In genomic region chr16:81515281-81515680, GRCh38 we compare ENCODE assay signal across 14 cellular contexts.
DNase-seq lines count a peak whose midpoint lies in the region; ATAC-seq and TF ChIP-seq lines count a peak whose summit lies in the region.
"Had no signal": no experiment of that assay in that cellular context is flagged by ENCODE, and none has a peak within 500 bp of the region (broad histone marks: within the 10 kb centered on the region; RNA-seq: fewer than 3 reads in every experiment).

No MANE protein-coding gene starts in this region.

- DNase-seq in Calu3 (no peak), NCI-H1436 treated with DMSO at 0.1 percent for 48 hours (lab: John Stamatoyannopoulos, UW) (peak; percentile 36), T-helper 17 cell (no peak), SIG-M5 treated with dmso at 0.1 percent for 504 hours (lab: John Stamatoyannopoulos, UW; ENCODE audit: unreplicated experiment) (no peak)
- no peak for DNase-seq in activated naive CD4-positive, alpha-beta T cell treated with anti-CD3 and anti-CD28 coated beads, Interleukin-2, amount 50 U/mL, for 72 hours (ENCODE audit: low spot score in 2 of 2)
- DNase-seq: activated CD4-positive, alpha-beta T cell treated with anti-CD3 and anti-CD28 coated beads for 1 hour; AML-193; islet precursor cell had no signal

- no peaks in the 10 kb centered on the region for H3F3A ChIP-seq in neural cell (ENCODE audit: insufficient read depth, low read length, poor library complexity, severe bottlenecking)

- no peak overlapping the region for H2AFZ ChIP-seq in neural cell (ENCODE audit: low read depth, low read length)

- TF ChIP-seq CTCF in Calu3 (IDR thresholded peaks at IDR 0.05; ENCODE audit: unreplicated experiment) (no peak), neural cell (IDR thresholded peaks at IDR 0.05; ENCODE audit: poor library complexity, severe bottlenecking) (no peak)

- CTCF ChIA-PET in Calu3 (lab: Charles Lee) = interaction anchor here (0.5 kb wide), 1 partner anchor 198 kb away, joined by 3 read pairs; no protein-coding TSS in a partner anchor

- no peaks in the 10 kb centered on the region for H3K27me3 Mint-ChIP-seq in Calu3 (ENCODE audit: unreplicated experiment)
- no peaks in the 10 kb centered on the region for H3K27me3 Mint-ChIP-seq in T-helper 17 cell

- H3K9me3 ChIP-seq in T-helper 17 cell (ENCODE audit: control insufficient read depth, low read length, poor library complexity, severe bottlenecking) (no peaks in the 10 kb centered on the region), neural cell (ENCODE audit: low read length) (no peaks in the 10 kb centered on the region)
- H3K9me3 ChIP-seq: prostate gland had no signal

- intact Hi-C loops in Calu3 (cut with micrococcal nuclease; ENCODE audit: unreplicated experiment) = no loop called here

- ATAC-seq in T-helper 17 cell (no peak), HG02840 (IDR thresholded peaks at IDR 0.05; ENCODE audit: low FRiP score, unreplicated experiment) (no peak), GM19452 (IDR thresholded peaks at IDR 0.05; ENCODE audit: unreplicated experiment) (no peak)
- ATAC-seq in activated naive CD4-positive, alpha-beta T cell treated with anti-CD3 and anti-CD28 coated beads, Interleukin-2, amount 50 U/mL, for 72 hours = no peak
- ATAC-seq: GM12878, Panc1 had no signal

- TF ChIP-seq EP300 in neural cell (conservative IDR thresholded peaks at IDR 0.05; ENCODE audit: poor library complexity, severe bottlenecking) = no peak

- H3K36me3 ChIP-seq in neural cell (ENCODE audit: insufficient read depth, low read length) = peaks cover 6% of the 10 kb centered on the region
- H3K36me3 ChIP-seq: prostate gland had no signal

- TF ChIP-seq RAD21 in neural cell (conservative IDR thresholded peaks at IDR 0.05) = no peak

- H3K36me3 Mint-ChIP-seq in Calu3 (ENCODE audit: insufficient read depth, unreplicated experiment) (peaks cover 30% of the 10 kb centered on the region), T-helper 17 cell (ENCODE audit: low read depth) (no peaks in the 10 kb centered on the region)
- H3K36me3 Mint-ChIP-seq in activated naive CD4-positive, alpha-beta T cell treated with anti-CD3 and anti-CD28 coated beads, Interleukin-2, amount 50 U/mL, for 72 hours = peaks cover 0 to 6% of the 10 kb centered on the region in 2 donors

- H3K4me3 ChIP-seq in neural cell (ENCODE audit: low read length) = no peak overlapping the region
- H3K4me3 ChIP-seq: GM12878, prostate gland had no signal

- BruUV-seq in Calu3 (replicated peaks; lab: Mats Ljungman, UMichigan) = no TSS peak

- H3K27ac Mint-ChIP-seq in Calu3 (ENCODE audit: unreplicated experiment) (peak overlapping the region; percentile 28), T-helper 17 cell (peak overlapping the region; percentile 91)
- H3K27ac Mint-ChIP-seq in activated naive CD4-positive, alpha-beta T cell treated with anti-CD3 and anti-CD28 coated beads, Interleukin-2, amount 50 U/mL, for 72 hours = no peak overlapping the region

- H4K20me1 ChIP-seq in neural cell (ENCODE audit: insufficient read depth) = no peaks in the 10 kb centered on the region

- no peaks in the 10 kb centered on the region for H3K9me3 Mint-ChIP-seq in Calu3 (ENCODE audit: low read depth, unreplicated experiment)
- no peaks in the 10 kb centered on the region for H3K9me3 Mint-ChIP-seq in activated naive CD4-positive, alpha-beta T cell treated with anti-CD3 and anti-CD28 coated beads, Interleukin-2, amount 50 U/mL, for 72 hours

- H3K79me2 ChIP-seq in neural cell (replicated peaks; ENCODE audit: insufficient read depth, low read length) = peaks cover 67% of the 10 kb centered on the region

- H3K4me3 Mint-ChIP-seq in Calu3 (ENCODE audit: low read depth, unreplicated experiment) (no peak overlapping the region), T-helper 17 cell (no peak overlapping the region)

- H3K4me2 ChIP-seq in neural cell (ENCODE audit: low read length) = no peak overlapping the region

- no peaks in the 10 kb centered on the region for H3K27me3 ChIP-seq in neural cell (ENCODE audit: insufficient read depth, low read depth, low read length)

- H3K27ac ChIP-seq in neural cell (ENCODE audit: low read length) = peak overlapping the region; percentile 39
- H3K27ac ChIP-seq: prostate gland had no signal

- no peaks in the 10 kb centered on the region for H3K9me2 ChIP-seq in neural cell (ENCODE audit: insufficient read depth, low read length)

- H3K4me1 Mint-ChIP-seq in Calu3 (ENCODE audit: low read depth, unreplicated experiment) (peaks cover 68% of the 10 kb centered on the region), T-helper 17 cell (peaks cover 16% of the 10 kb centered on the region)

- H3K9ac ChIP-seq in neural cell (ENCODE audit: low read length) = no peak overlapping the region

TF ChIP-seq in neural cell, 6 proteins besides CTCF, POLR2A, EP300 and RAD21:
- TF ChIP-seq REST (IDR thresholded peaks at IDR 0.05; ENCODE audit: borderline replicate concordance) (no peak), POLR2AphosphoS5 (IDR thresholded peaks at IDR 0.05) (no peak), SMC3 (conservative IDR thresholded peaks at IDR 0.05; ENCODE audit: poor library complexity) (no peak), EZH2 (IDR thresholded peaks at IDR 0.05; ENCODE audit: borderline replicate concordance, insufficient read depth, low read length, poor library complexity, severe bottlenecking) (no peak), MXI1 (conservative IDR thresholded peaks at IDR 0.05; ENCODE audit: poor library complexity, severe bottlenecking) (no peak), TAF1 (IDR thresholded peaks at IDR 0.05; ENCODE audit: low read depth) (no peak)

Comparison
In these comparisons a context has a peak if more than half of its experiments do, and no peak if none do; other contexts are left out.
1. H3K27ac Mint-ChIP-seq: peak in Calu3 (single experiment) and T-helper 17 cell (single experiment); none in activated naive CD4-positive, alpha-beta T cell treated with anti-CD3 and anti-CD28 coated beads, Interleukin-2, amount 50 U/mL, for 72 hours (0 of 2).